Comparison of ENCODE assay signal across 1 cellular context in genomic region chr3:56788506-56788905, GRCh38.
TF ChIP-seq lines count a peak whose summit lies in the region.

No MANE protein-coding gene starts in this region.

TF ChIP-seq in GM23338, 12 proteins besides CTCF, POLR2A, EP300 and RAD21 (continued from another document):
- TF ChIP-seq ZNF462 (CRISPR knock-in tag; IDR thresholded peaks at IDR 0.05) (no peak), ZNF331 (CRISPR knock-in tag; IDR thresholded peaks at IDR 0.05; ENCODE audit: low read depth) (no peak), POLR2AphosphoS5 (IDR thresholded peaks at IDR 0.05; ENCODE audit: low read depth) (no peak), ZNF114 (CRISPR knock-in tag; IDR thresholded peaks at IDR 0.05) (no peak), JUNB (IDR thresholded peaks at IDR 0.05; ENCODE audit: unreplicated experiment) (no peak), EZH2 (IDR thresholded peaks at IDR 0.05; ENCODE audit: low read depth, unreplicated experiment) (no peak), STAT1 (IDR thresholded peaks at IDR 0.05; ENCODE audit: unreplicated experiment) (no peak), EZH2phosphoT487 (IDR thresholded peaks at IDR 0.05; ENCODE audit: unreplicated experiment) (no peak), NANOG (IDR thresholded peaks at IDR 0.05; ENCODE audit: borderline replicate concordance) (no peak), ETS1 (IDR thresholded peaks at IDR 0.05) (no peak)
TF ChIP-seq in GM23338: peak in this region for 0.
